Comparison of ENCODE assay signal across 18 cellular contexts in the genomic region with DNA sequence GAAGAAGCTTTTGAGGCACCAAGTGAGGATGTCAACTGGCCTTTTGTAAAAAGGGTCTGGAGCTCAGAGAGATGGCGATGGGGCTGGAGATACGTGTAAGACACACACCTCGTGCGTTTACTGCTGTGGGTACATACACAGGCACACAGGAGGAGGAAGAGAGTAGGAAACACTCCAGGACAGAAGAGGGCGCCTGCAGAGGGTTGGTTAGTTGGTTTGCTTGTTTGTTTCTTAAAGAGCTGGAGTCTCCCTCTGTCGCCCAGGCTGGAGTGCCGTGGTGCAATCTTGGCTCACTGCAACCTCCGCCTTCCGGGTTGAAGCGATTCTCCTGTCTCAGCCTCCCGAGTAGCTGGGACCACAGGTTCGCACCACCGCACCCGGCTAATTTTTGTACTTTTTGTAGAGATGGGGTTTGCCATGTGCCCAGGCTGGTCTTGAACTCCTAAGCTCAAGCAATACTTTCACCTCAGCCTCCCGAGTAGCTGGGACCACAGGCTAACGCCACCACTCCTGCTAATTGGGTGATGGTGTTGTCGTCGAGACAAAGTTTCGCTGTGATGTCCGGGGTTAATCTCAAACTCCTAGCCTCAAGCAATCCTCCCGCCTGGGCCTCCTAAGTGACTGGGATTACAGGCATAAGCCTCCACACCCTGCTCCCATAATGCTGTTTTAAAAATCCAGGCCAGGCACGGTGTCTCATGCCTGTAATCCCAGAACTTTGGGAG. TPM values are rescaled to one million over a fixed set of nuclear protein-coding genes. Genes with fewer than 3 reads are reported as not detected.
A peak's percentile ranks its signal among the peaks of the same experiment; 100 is the strongest.
DNase-seq lines count a peak whose midpoint lies in the region; ATAC-seq lines count a peak whose summit lies in the region.
"Had no signal": no experiment of that assay in that cellular context is flagged by ENCODE, and none has a peak within 500 bp of the region (broad histone marks: within the 10 kb centered on the region; RNA-seq: fewer than 3 reads in every experiment).

No MANE protein-coding gene starts in this region.

- POLR2A ChIA-PET in activated CD8-positive, alpha-beta T cell treated with anti-CD3 and anti-CD28 coated beads, Interleukin-2, amount 10 ng/mL, durations not matched to agents 7 days and 5 days (lab: Charles Lee) = no interaction called here

- CTCF ChIA-PET in activated CD8-positive, alpha-beta T cell treated with anti-CD3 and anti-CD28 coated beads, Interleukin-2, amount 10 ng/mL, durations not matched to agents 7 days and 5 days (lab: Charles Lee) = interaction anchor here (0.6 to 1.3 kb wide), 3 partner anchors 259 to 1594 kb away, joined by 3 to 4 read pairs (median 4); no protein-coding TSS in a partner anchor

- DNase-seq in DMS 273 (lab: John Stamatoyannopoulos, UW; ENCODE audit: unreplicated experiment) (peak; percentile 18), DMS 273 treated with DMSO at 0.1 percent for 48 hours (lab: John Stamatoyannopoulos, UW) (no peak), NCI-H1694 (lab: John Stamatoyannopoulos, UW) (no peak)
- peak; percentile 11 for DNase-seq in stimulated activated CD4-positive, alpha-beta T cell treated with anti-CD3 and anti-CD28 coated beads, Interleukin-1b, Interleukin-23, amount 100 ng/mL, for 48 hours
- DNase-seq in stimulated activated CD4-positive, alpha-beta T cell treated with anti-CD3 and anti-CD28 coated beads, Interleukin-2, amount 100 ng/mL, for 24 hours = no peak
- peak; percentile 56 for DNase-seq in activated CD8-positive, alpha-beta T cell treated with anti-CD3 and anti-CD28 coated beads, Interleukin-2, amount 10 ng/mL, durations not matched to agents 7 days and 5 days
- DNase-seq: 8988T; activated CD8-positive, alpha-beta memory T cell treated with anti-CD3 and anti-CD28 coated beads, Interleukin-2, amount 50 U/mL, for 4 hours; KG1; NCI-H2227 treated with DMSO at 0.1 percent for 48 hours; nucleus accumbens; T1000 had no signal

- H3K4me1 Mint-ChIP-seq in activated CD8-positive, alpha-beta T cell treated with anti-CD3 and anti-CD28 coated beads, Interleukin-2, amount 10 ng/mL, durations not matched to agents 7 days and 5 days (ENCODE audit: low read depth) = no peaks in the 10 kb centered on the region

- H3K4me3 Mint-ChIP-seq in activated CD8-positive, alpha-beta T cell treated with anti-CD3 and anti-CD28 coated beads, Interleukin-2, amount 10 ng/mL, durations not matched to agents 7 days and 5 days = no peak overlapping the region

- H3K27ac Mint-ChIP-seq in activated CD8-positive, alpha-beta T cell treated with anti-CD3 and anti-CD28 coated beads, Interleukin-2, amount 10 ng/mL, durations not matched to agents 7 days and 5 days = no peak overlapping the region

- no peaks in the 10 kb centered on the region for H3K36me3 Mint-ChIP-seq in activated CD8-positive, alpha-beta T cell treated with anti-CD3 and anti-CD28 coated beads, Interleukin-2, amount 10 ng/mL, durations not matched to agents 7 days and 5 days (ENCODE audit: low read depth)

- H3K27me3 Mint-ChIP-seq in activated CD8-positive, alpha-beta T cell treated with anti-CD3 and anti-CD28 coated beads, Interleukin-2, amount 10 ng/mL, durations not matched to agents 7 days and 5 days (ENCODE audit: low read depth) = no peaks in the 10 kb centered on the region

- no peaks in the 10 kb centered on the region for H3K9me3 Mint-ChIP-seq in activated CD8-positive, alpha-beta T cell treated with anti-CD3 and anti-CD28 coated beads, Interleukin-2, amount 10 ng/mL, durations not matched to agents 7 days and 5 days (ENCODE audit: insufficient read depth)

- ATAC-seq in activated CD8-positive, alpha-beta T cell treated with anti-CD3 and anti-CD28 coated beads, Interleukin-2, amount 10 ng/mL, durations not matched to agents 7 days and 5 days = peak; percentile 76
- ATAC-seq in GM21619 (IDR thresholded peaks at IDR 0.05; ENCODE audit: unreplicated experiment) (no peak), GM18517 (IDR thresholded peaks at IDR 0.05; ENCODE audit: unreplicated experiment) (no peak)

RNA-seq across cellular contexts. Expression of a gene that starts 1.2 kb away (rescaled TPM):
- total RNA-seq in activated CD8-positive, alpha-beta T cell treated with anti-CD3 and anti-CD28 coated beads, Interleukin-2, amount 10 ng/mL, durations not matched to agents 7 days and 5 days = not detected
- total RNA-seq: dermis microvascular lymphatic vessel endothelial cell, fibroblast of lung, lung microvascular endothelial cell, temporal lobe had no signal

Comparison
In these comparisons a context has a peak if more than half of its experiments do, and no peak if none do; other contexts are left out.
1. DNase-seq: peak in DMS 273 (single experiment), stimulated activated CD4-positive, alpha-beta T cell treated with anti-CD3 and anti-CD28 coated beads, Interleukin-1b, Interleukin-23, amount 100 ng/mL, for 48 hours (single experiment) and activated CD8-positive, alpha-beta T cell treated with anti-CD3 and anti-CD28 coated beads, Interleukin-2, amount 10 ng/mL, durations not matched to agents 7 days and 5 days (single experiment); none in DMS 273 treated with DMSO at 0.1 percent for 48 hours (single experiment), stimulated activated CD4-positive, alpha-beta T cell treated with anti-CD3 and anti-CD28 coated beads, Interleukin-2, amount 100 ng/mL, for 24 hours (0 of 2) and NCI-H1694 (single experiment).